Comparison of ENCODE assay signal across 31 cellular contexts in genomic region chr18:76844742-76845477, GRCh38. TPM values are rescaled to one million over a fixed set of nuclear protein-coding genes. Genes with fewer than 3 reads are reported as not detected.
DNase-seq lines count a peak whose midpoint lies in the region; ATAC-seq, FAIRE-seq and TF ChIP-seq lines count a peak whose summit lies in the region.
"Had no signal": no experiment of that assay in that cellular context is flagged by ENCODE, and none has a peak within 500 bp of the region (broad histone marks: within the 10 kb centered on the region; RNA-seq: fewer than 3 reads in every experiment).

No MANE protein-coding gene starts in this region.

- peaks cover 47% of the 10 kb centered on the region for H3K4me1 Mint-ChIP-seq in Calu3 (ENCODE audit: low read depth, unreplicated experiment)
- H3K4me1 Mint-ChIP-seq in GM23338 = peaks cover 15% of the 10 kb centered on the region; the same call in 2 of the 3 replicates
- H3K4me1 Mint-ChIP-seq: neural crest cell had no signal

- H3K27me3 Mint-ChIP-seq in Calu3 (ENCODE audit: unreplicated experiment) (no peaks in the 10 kb centered on the region), GM23338 (ENCODE audit: insufficient read depth, low read depth, poor library complexity) (peaks cover 1% of the 10 kb centered on the region)
- H3K27me3 Mint-ChIP-seq: CD4-positive, CD25-positive, alpha-beta regulatory T cell; memory B cell had no signal

- peak overlapping the region; percentile 62 for H3K4me2 ChIP-seq in PC-9
- no peak overlapping the region for H3K4me2 ChIP-seq in GM23338
- H3K4me2 ChIP-seq: SK-N-SH, smooth muscle cell had no signal

- intact Hi-C loops in Calu3 (cut with micrococcal nuclease; ENCODE audit: unreplicated experiment) = no loop called here
- intact Hi-C loops in PC-9 (cut with micrococcal nuclease; ENCODE audit: unreplicated experiment) = no loop called here
- intact Hi-C loops in lower lobe of right lung (cut with DNase I) = no loop called here

- DNase-seq in Calu3 (peak; percentile 29), PC-9 (peak in 1 of 2 experiments; percentile 87), bronchial epithelial cell (ENCODE audit: low read depth) (peak; percentile 44), lower lobe of right lung (no peak), GM23338 (ENCODE audit: low spot score) (no peak), NCI-H2171 (lab: John Stamatoyannopoulos, UW) (no peak), NCI-H526 treated with DMSO at 0.1 percent for 48 hours (lab: John Stamatoyannopoulos, UW) (no peak)
- DNase-seq: 8988T; activated T-cell treated with anti-CD3 and anti-CD28 coated beads, Interleukin-2, amount 50 U/mL, for 4 hours; CD4-positive, CD25-positive, alpha-beta regulatory T cell; dorsolateral prefrontal cortex; esophagus squamous epithelium; gastrocnemius medialis; H9; NCI-H1092; NCI-H1694 treated with DMSO at 0.1 percent for 48 hours; NCI-H446 treated with DMSO at 0.1 percent for 48 hours; NCI-H82; pancreas; SK-N-SH; stimulated activated naive CD4-positive, alpha-beta T cell treated with Interleukin-2 at 50 U/mL for 16 hours had no signal

- peaks cover 27% of the 10 kb centered on the region for H3K4me1 ChIP-seq in PC-9 (replicated peaks; ENCODE audit: insufficient read depth)
- no peaks in the 10 kb centered on the region for H3K4me1 ChIP-seq in lower lobe of right lung
- H3K4me1 ChIP-seq in GM23338 (ENCODE audit: insufficient read depth) = 0 out of 2 replicates have a peak, but pooled peaks cover 3% of the 10 kb centered on the region
- H3K4me1 ChIP-seq: esophagus squamous epithelium had no signal

- POLR2A ChIA-PET in PC-9 (lab: Charles Lee; ENCODE audit: unreplicated experiment) = no interaction called here

- ATAC-seq in lower lobe of right lung = peak; percentile 55 to 61
- no peak for ATAC-seq in GM23338
- no peak for ATAC-seq in GM19455 (IDR thresholded peaks at IDR 0.05; ENCODE audit: unreplicated experiment)
- ATAC-seq: activated T-cell treated with anti-CD3 and anti-CD28 coated beads, Interleukin-2, amount 50 U/mL, for 4 hours; gastrocnemius medialis; pancreas had no signal

- H3K79me2 ChIP-seq in PC-9 (ENCODE audit: low read depth) (peaks cover 59% of the 10 kb centered on the region), GM23338 (replicated peaks; ENCODE audit: insufficient read depth) (peaks cover 39% of the 10 kb centered on the region)

- no TSS peak for BruUV-seq in Calu3 (replicated peaks; lab: Mats Ljungman, UMichigan)
- no TSS peak for BruUV-seq in PC-9 (replicated peaks; lab: Mats Ljungman, UMichigan)

- no peak overlapping the region for H2AFZ ChIP-seq in PC-9
- no peak overlapping the region for H2AFZ ChIP-seq in GM23338

- H3K27me3 ChIP-seq in PC-9 (ENCODE audit: insufficient read depth, low read depth) = no peaks in the 10 kb centered on the region
- H3K27me3 ChIP-seq in bronchial epithelial cell (ENCODE audit: control insufficient read depth, insufficient read depth, low read length) = no peaks in the 10 kb centered on the region
- no peaks in the 10 kb centered on the region for H3K27me3 ChIP-seq in lower lobe of right lung (ENCODE audit: low read depth)
- H3K27me3 ChIP-seq in GM23338 (ENCODE audit: insufficient read depth) = no peaks in the 10 kb centered on the region
- H3K27me3 ChIP-seq: dorsolateral prefrontal cortex, esophagus squamous epithelium, gastrocnemius medialis, pancreas had no signal

- H3K36me3 Mint-ChIP-seq in Calu3 (ENCODE audit: insufficient read depth, unreplicated experiment) = no peaks in the 10 kb centered on the region
- no peaks in the 10 kb centered on the region for H3K36me3 Mint-ChIP-seq in GM23338 (ENCODE audit: low read depth)
- H3K36me3 Mint-ChIP-seq: memory B cell had no signal

- H4K20me1 ChIP-seq in PC-9 (ENCODE audit: insufficient read depth) (peaks cover 20% of the 10 kb centered on the region), GM23338 (replicated peaks; ENCODE audit: insufficient read depth) (no peaks in the 10 kb centered on the region; the same call in 1 of the 2 replicates)

- H3K4me3 Mint-ChIP-seq in Calu3 (ENCODE audit: low read depth, unreplicated experiment) (peak overlapping the region; percentile 30), GM23338 (no peak overlapping the region)
- H3K4me3 Mint-ChIP-seq: activated T-cell treated with anti-CD3 and anti-CD28 coated beads, Interleukin-2, amount 50 U/mL, for 4 hours; CD4-positive, CD25-positive, alpha-beta regulatory T cell; H9; memory B cell; neural crest cell; T-helper 1 cell treated with Interleukin-12 subunit alpha and Interleukin-12 subunit beta and Interleukin-4 antibody, amounts not matched to agents 30 μg/mL and 1 μg/mL, for 36 hours had no signal

- H3K36me3 ChIP-seq in PC-9 (ENCODE audit: low read depth) (no peaks in the 10 kb centered on the region), bronchial epithelial cell (ENCODE audit: control insufficient read depth, insufficient read depth, low read length) (no peaks in the 10 kb centered on the region), lower lobe of right lung (no peaks in the 10 kb centered on the region), GM23338 (ENCODE audit: insufficient read depth) (no peaks in the 10 kb centered on the region)
- H3K36me3 ChIP-seq: esophagus squamous epithelium, gastrocnemius medialis, pancreas had no signal

- H3K9me3 ChIP-seq in PC-9 (ENCODE audit: insufficient read depth, low read depth) (no peaks in the 10 kb centered on the region), lower lobe of right lung (no peaks in the 10 kb centered on the region)
- H3K9me3 ChIP-seq: esophagus squamous epithelium, gastrocnemius medialis, pancreas, SK-N-SH had no signal

- CTCF ChIA-PET in Calu3 (lab: Charles Lee) = interaction anchor here (0.6 to 1.4 kb wide), 5 partner anchors 10 to 42 kb away, joined by 3 to 8 read pairs (median 3); no protein-coding TSS in a partner anchor
- CTCF ChIA-PET in PC-9 (lab: Charles Lee) = interaction anchor here (0.6 kb wide), 1 partner anchor 378 kb away, joined by 3 read pairs; no protein-coding TSS in a partner anchor

- FAIRE-seq in bronchial epithelial cell (lab: Jason Lieb, UNC) = no peak
- FAIRE-seq: endometrium, GM18507, GM19239, pancreas, TTC549 had no signal

- H3K27ac ChIP-seq in PC-9 (peak overlapping the region; percentile 36), lower lobe of right lung (no peak overlapping the region), GM23338 (ENCODE audit: low read depth) (no peak overlapping the region)
- H3K27ac ChIP-seq: dorsolateral prefrontal cortex, esophagus squamous epithelium, gastrocnemius medialis, RWPE1 had no signal

- TF ChIP-seq CTCF in Calu3 (IDR thresholded peaks at IDR 0.05; ENCODE audit: unreplicated experiment) (no peak), PC-9 (conservative IDR thresholded peaks at IDR 0.05) (no peak), bronchial epithelial cell (IDR thresholded peaks at IDR 0.05; ENCODE audit: insufficient read depth, low read length, severe bottlenecking) (no peak), lower lobe of right lung (IDR thresholded peaks at IDR 0.05) (no peak), GM23338 (conservative IDR thresholded peaks at IDR 0.05; ENCODE audit: low read depth in 2 of 2) (no peak)

- no peaks in the 10 kb centered on the region for H3K9me2 ChIP-seq in PC-9 (ENCODE audit: insufficient read depth)
- no peaks in the 10 kb centered on the region for H3K9me2 ChIP-seq in GM23338 (ENCODE audit: insufficient read depth)
- H3K9me2 ChIP-seq: SK-N-SH had no signal

- no peaks in the 10 kb centered on the region for H3K9me3 Mint-ChIP-seq in Calu3 (ENCODE audit: low read depth, unreplicated experiment)
- no peaks in the 10 kb centered on the region for H3K9me3 Mint-ChIP-seq in GM23338
- H3K9me3 Mint-ChIP-seq: activated T-cell treated with anti-CD3 and anti-CD28 coated beads, Interleukin-2, amount 50 U/mL, for 4 hours; CD4-positive, CD25-positive, alpha-beta regulatory T cell; H9; memory B cell; neural crest cell; T-helper 1 cell treated with Interleukin-12 subunit alpha and Interleukin-12 subunit beta and Interleukin-4 antibody, amounts not matched to agents 30 μg/mL and 1 μg/mL, for 36 hours had no signal

- H3K4me3 ChIP-seq in PC-9 = no peak overlapping the region
- no peak overlapping the region for H3K4me3 ChIP-seq in bronchial epithelial cell (ENCODE audit: low read depth, low read length)
- no peak overlapping the region for H3K4me3 ChIP-seq in lower lobe of right lung
- no peak overlapping the region for H3K4me3 ChIP-seq in GM23338
- H3K4me3 ChIP-seq: dorsolateral prefrontal cortex, esophagus squamous epithelium, gastrocnemius medialis, pancreas, smooth muscle cell had no signal

- H3F3A ChIP-seq in PC-9 (ENCODE audit: insufficient read depth, low read depth) (peaks cover 24% of the 10 kb centered on the region), GM23338 (replicated peaks; ENCODE audit: low read depth) (no peaks in the 10 kb centered on the region)

- H3K27ac Mint-ChIP-seq in Calu3 (ENCODE audit: unreplicated experiment) (peak overlapping the region; percentile 48), GM23338 (no peak overlapping the region)
- H3K27ac Mint-ChIP-seq: memory B cell; T-helper 1 cell treated with Interleukin-12 subunit alpha and Interleukin-12 subunit beta and Interleukin-4 antibody, amounts not matched to agents 30 μg/mL and 1 μg/mL, for 36 hours had no signal

TF ChIP-seq in GM23338, 12 proteins besides CTCF, POLR2A, EP300 and RAD21 (continues in another document):
- TF ChIP-seq EZH2phosphoT487 (IDR thresholded peaks at IDR 0.05; ENCODE audit: unreplicated experiment) (no peak), ZNF331 (CRISPR knock-in tag; IDR thresholded peaks at IDR 0.05; ENCODE audit: low read depth) (no peak)

RNA-seq across cellular contexts. Expression of gene ZNF236, which starts 22.6 kb away (rescaled TPM):
- total RNA-seq in Calu3 (2022) (19.3 and 22.2 TPM in 2 replicates), PC-9 (2021) (10.8 and 12.7 TPM in 2 replicates), bronchial epithelial cell (5.3 and 6.4 TPM in 2 replicates), lower lobe of right lung (18.0 TPM)
- total RNA-seq in GM23338 (2014; rRNA removed; shearing (Covaris generic)) = 10.1 and 16.3 TPM in 2 replicates
- 6.4 and 8.9 TPM in 2 replicates for polyA plus RNA-seq in GM23338 (2016; fragmentation: Nextera tagmentation; extraction: Ambion mirVana)

Comparison
In these comparisons a context has a peak if more than half of its experiments do, and no peak if none do; other contexts are left out.
1. DNase-seq: peak in Calu3 (single experiment) and bronchial epithelial cell (single experiment); none in lower lobe of right lung (single experiment), GM23338 (single experiment), NCI-H2171 (single experiment) and NCI-H526 treated with DMSO at 0.1 percent for 48 hours (single experiment).
2. ATAC-seq: peak in lower lobe of right lung (2 of 2); none in GM23338 (single experiment) and GM19455 (single experiment).